In the genomic region with DNA sequence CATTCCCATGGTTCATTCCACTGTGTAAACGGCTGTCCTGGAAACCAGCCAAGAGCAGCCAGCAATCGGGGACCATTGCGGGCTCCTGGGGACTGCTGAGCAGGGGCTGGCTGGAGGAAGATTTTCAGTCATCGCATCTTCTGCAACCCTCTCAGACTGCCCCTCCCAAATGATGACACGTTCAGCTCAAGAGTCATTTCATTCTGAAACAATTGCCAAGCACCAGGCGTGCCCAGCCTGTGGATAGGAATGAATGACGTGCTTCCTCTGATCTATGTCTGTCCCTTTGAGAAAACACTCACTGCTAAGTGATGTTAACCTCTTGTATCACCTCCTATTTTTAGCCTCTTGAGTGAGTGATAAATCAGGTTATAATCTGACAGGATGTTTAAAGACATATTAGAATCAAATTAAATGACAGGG, we compare ENCODE assay signal across 8 cellular contexts.
DNase-seq lines count a peak whose midpoint lies in the region; ATAC-seq and TF ChIP-seq lines count a peak whose summit lies in the region.

No MANE protein-coding gene starts in this region.

- H3K4me1 Mint-ChIP-seq in IgD-negative memory B cell: peaks cover 10 to 20% (median 20%) of the 10 kb centered on the region in 3 donors

- no peak overlapping the region for H3K4me3 Mint-ChIP-seq in IgD-negative memory B cell

- peaks cover 14% of the 10 kb centered on the region for H3K4me1 ChIP-seq in skeletal muscle satellite cell (ENCODE audit: control insufficient read depth, insufficient read depth, low read length)

- H3K9me3 Mint-ChIP-seq in IgD-negative memory B cell: peaks cover 2 to 8% (median 3%) of the 10 kb centered on the region in 3 donors

- H3K36me3 Mint-ChIP-seq in IgD-negative memory B cell: no peaks in the 10 kb centered on the region

- H3K27me3 Mint-ChIP-seq in IgD-negative memory B cell: no peaks in the 10 kb centered on the region

- H3K27me3 ChIP-seq in skeletal muscle satellite cell (ENCODE audit: control insufficient read depth, insufficient read depth, low read length): no peaks in the 10 kb centered on the region

- no peaks in the 10 kb centered on the region for H3K36me3 ChIP-seq in skeletal muscle satellite cell (ENCODE audit: insufficient read depth, low read length)

- H3K4me3 ChIP-seq in fibroblast of mammary gland (ENCODE audit: control insufficient read depth, low read depth, low read length): no peak overlapping the region
- no peak overlapping the region for H3K4me3 ChIP-seq in skeletal muscle satellite cell (ENCODE audit: low read length)

- H3K27ac Mint-ChIP-seq in IgD-negative memory B cell: peak overlapping the region in 2 of 3 donors; percentile 8 to 47

- peak; percentile 8 for DNase-seq in DMS79 (lab: John Stamatoyannopoulos, UW)
- peak; percentile 15 for DNase-seq in activated CD4-positive, alpha-beta T cell treated with anti-CD3 and anti-CD28 coated beads, Interleukin-2, amount 50 U/mL, for 1 hour
- DNase-seq in fibroblast of mammary gland (ENCODE audit: low read depth): peak; percentile 94
- DNase-seq in OCI-M2 (lab: John Stamatoyannopoulos, UW; ENCODE audit: unreplicated experiment): no peak
- DNase-seq in RPMI8226: no peak

- H3K9me3 ChIP-seq in skeletal muscle satellite cell (replicated peaks; ENCODE audit: low read length): no peaks in the 10 kb centered on the region

- no peak for ATAC-seq in HG03354 (IDR thresholded peaks at IDR 0.05; ENCODE audit: poor library complexity, severe bottlenecking, unreplicated experiment)

- TF ChIP-seq CTCF in fibroblast of mammary gland (conservative IDR thresholded peaks at IDR 0.05; ENCODE audit: control insufficient read depth, insufficient read depth, low read depth, low read length): no peak

- H3K9ac ChIP-seq in skeletal muscle satellite cell (ENCODE audit: low read depth, low read length): peak overlapping the region; percentile 62

- H3K4me2 ChIP-seq in skeletal muscle satellite cell (ENCODE audit: low read length): peak overlapping the region; percentile 27

Comparison
In these comparisons a context has a peak if more than half of its experiments do, and no peak if none do; other contexts are left out.
1. DNase-seq: peak in DMS79 (single experiment), activated CD4-positive, alpha-beta T cell treated with anti-CD3 and anti-CD28 coated beads, Interleukin-2, amount 50 U/mL, for 1 hour (single experiment) and fibroblast of mammary gland (single experiment); none in OCI-M2 (single experiment) and RPMI8226 (single experiment).